In genomic region chr20:37527638-37528441, GRCh38 we compare ENCODE assay signal across 1 cellular context.
TF ChIP-seq lines count a peak whose summit lies in the region.

BLCAP (minus strand) TSS chr20:37527876; CDS start chr20:37519174, 8,702 bp downstream.

TF ChIP-seq in HCT116, 20 proteins besides CTCF, POLR2A, EP300 and RAD21 (continued from another document):
- peak; percentile 40 for TF ChIP-seq ZBTB33 (IDR thresholded peaks at IDR 0.05; ENCODE audit: extremely low read depth, insufficient replicate concordance, low read length)
- TF ChIP-seq ELF1 (IDR thresholded peaks at IDR 0.05; ENCODE audit: borderline replicate concordance, low read depth) = no peak
- TF ChIP-seq CEBPB (IDR thresholded peaks at IDR 0.05; ENCODE audit: low read depth) = no peak
- peak; percentile 71 for TF ChIP-seq YY1 (IDR thresholded peaks at IDR 0.05; ENCODE audit: extremely low read depth, insufficient replicate concordance, low read depth, low read length)
- peak; percentile 86 for TF ChIP-seq POLR2AphosphoS5 (IDR thresholded peaks at IDR 0.05; ENCODE audit: low read depth, low read length)
- no peak for TF ChIP-seq REST (IDR thresholded peaks at IDR 0.05; ENCODE audit: low read depth)
